In the genomic region with DNA sequence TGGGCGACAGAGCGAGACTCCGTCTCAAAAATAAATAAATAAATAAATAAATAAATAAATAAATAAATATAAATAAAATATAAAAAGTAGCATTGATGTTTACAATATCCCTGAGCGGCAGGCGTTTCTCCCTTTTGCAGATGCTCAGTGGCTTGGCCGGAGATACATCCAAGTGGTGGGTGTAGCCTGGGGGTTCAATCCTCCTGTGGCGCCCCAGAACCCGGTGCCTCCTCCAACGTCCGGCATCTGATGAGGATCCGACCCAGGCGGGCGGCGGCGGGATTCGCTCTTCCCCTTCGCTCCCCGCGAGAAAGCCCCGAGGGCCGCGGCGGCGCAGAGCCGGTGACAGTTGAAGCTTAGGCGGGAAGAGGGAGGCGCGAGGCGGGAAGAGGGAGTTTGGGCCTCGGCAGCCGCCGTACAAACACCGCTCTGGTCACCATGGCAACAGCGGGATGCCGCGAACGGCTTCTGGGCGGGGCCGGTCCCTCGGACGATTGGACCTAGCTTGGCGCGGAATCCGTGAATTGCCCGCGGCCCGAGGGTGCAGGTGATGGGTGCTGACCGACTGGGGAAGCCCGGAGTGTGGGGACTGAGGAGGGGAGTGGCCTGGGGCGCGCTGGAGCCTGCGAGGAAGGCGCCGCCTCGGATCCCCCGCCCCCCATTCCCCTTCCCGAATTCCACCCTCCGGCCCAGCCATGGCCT, we compare ENCODE assay signal across 8 cellular contexts.
DNase-seq lines count a peak whose midpoint lies in the region; ATAC-seq and TF ChIP-seq lines count a peak whose summit lies in the region.

No MANE protein-coding gene starts in this region.

- DNase-seq in GM13977 (ENCODE audit: low spot score), result peak; percentile 95
- peak; percentile 63 to 90 for DNase-seq in NCI-H446 (lab: John Stamatoyannopoulos, UW)
- DNase-seq in activated CD4-positive, CD25-positive, alpha-beta regulatory T cell treated with anti-CD3 and anti-CD28 coated beads, Interleukin-2, amount 50 U/mL, for 72 hours, result peak; percentile 94
- DNase-seq in cerebellar cortex (ENCODE audit: low spot score), result peak; percentile 85
- peak; percentile 80 for DNase-seq in kidney glomerular epithelial cell (lab: John Stamatoyannopoulos, UW)
- DNase-seq in stimulated activated CD4-positive, alpha-beta T cell treated with anti-CD3 and anti-CD28 coated beads, Interleukin-15, amount 100 ng/mL, for 1 hour (ENCODE audit: low read depth in 1 of 2, low spot score in 1 of 2), result peak; percentile 73 to 83

- ATAC-seq in HG03280 (IDR thresholded peaks at IDR 0.05; ENCODE audit: unreplicated experiment), result peak; percentile 85
- ATAC-seq in HG02763 (IDR thresholded peaks at IDR 0.05; ENCODE audit: unreplicated experiment), result no peak

- TF ChIP-seq CTCF in GM13977 (IDR thresholded peaks at IDR 0.05; ENCODE audit: extremely low read depth, insufficient read depth, missing control alignments), result no peak

- in situ Hi-C loops in GM13977 (cut with MboI; ENCODE audit: low pct_unique_long_range_greater_than_20kb, low sequenced_read_pairs, unreplicated experiment), result no loop called here
